20 cellular contexts compared by ENCODE assay signal in genomic region chr10:48288661-48289060, GRCh38. TPM values are rescaled to one million over a fixed set of nuclear protein-coding genes. Genes with fewer than 3 reads are reported as not detected.
DNase-seq lines count a peak whose midpoint lies in the region; ATAC-seq, FAIRE-seq and TF ChIP-seq lines count a peak whose summit lies in the region.
"Had no signal": no experiment of that assay in that cellular context is flagged by ENCODE, and none has a peak within 500 bp of the region (broad histone marks: within the 10 kb centered on the region; RNA-seq: fewer than 3 reads in every experiment).

No MANE protein-coding gene starts in this region.

- intact Hi-C loops in K562 (cut with micrococcal nuclease) = loop anchor here (2.0 kb wide), 1 partner anchor 74 kb away; no protein-coding TSS in a partner anchor

- TF ChIP-seq POLR2A in K562 (conservative IDR thresholded peaks at IDR 0.05) = no peak

- H3K27ac ChIP-seq in K562 (ENCODE audit: extremely low read depth, low read depth, low read length) (no peak overlapping the region), parathyroid adenoma (peak overlapping the region; percentile 74)
- H3K27ac ChIP-seq: SJSA1 had no signal

- TF ChIP-seq CTCF in K562 (IDR thresholded peaks at IDR 0.05 in 2 of 3, conservative IDR thresholded peaks at IDR 0.05 in 1 of 3; ENCODE audit: insufficient read depth in 2 of 3, low read depth in 1 of 3, low read length in 3 of 3) (no peak), parathyroid adenoma (IDR thresholded peaks at IDR 0.05) (no peak)

- H2AFZ ChIP-seq in K562 (ENCODE audit: low read depth, low read length) (no peak overlapping the region), parathyroid adenoma (peak overlapping the region; percentile 98)

- H3K27me3 ChIP-seq in K562 (ENCODE audit: control insufficient read depth in 2 of 2, insufficient read depth in 2 of 2, low read length in 2 of 2) (peaks cover 2 to 11% of the 10 kb centered on the region in 2 experiments; a peak in 4 of 5 replicates), parathyroid adenoma (ENCODE audit: control insufficient read depth, insufficient read depth, low read length) (no peaks in the 10 kb centered on the region)
- H3K27me3 ChIP-seq: SJSA1 had no signal

- H3K79me2 ChIP-seq in K562 (ENCODE audit: control insufficient read depth, insufficient read depth, low read length) (no peaks in the 10 kb centered on the region), parathyroid adenoma (no peaks in the 10 kb centered on the region)

- POLR2A ChIA-PET in K562 (lab: Yijun Ruan, JAX) = no interaction called here

- DNase-seq in Daoy (ENCODE audit: low read depth) = peak; percentile 9
- DNase-seq in RPMI7951 (ENCODE audit: low read depth) = peak; percentile 72
- no peak for DNase-seq in K562 (ENCODE audit: extremely low read depth in 1 of 4, low spot score in 3 of 4)
- DNase-seq in GM19239 (ENCODE audit: insufficient read length, low spot score) = no peak
- no peak for DNase-seq in SKM-1 (lab: John Stamatoyannopoulos, UW; ENCODE audit: unreplicated experiment)
- no peak for DNase-seq in NCI-H2081 (lab: John Stamatoyannopoulos, UW)
- DNase-seq: AML-193, COR-L47, DMS 273 treated with DMSO at 0.1 percent for 48 hours, GDM1, H9, NCI-H1417 treated with DMSO at 0.1 percent for 48 hours, NCI-H187 treated with DMSO at 0.1 percent for 48 hours, NCI-H345, NCI-H524 treated with DMSO at 0.1 percent for 48 hours had no signal

- no peak for ATAC-seq in K562
- ATAC-seq in HG03045 (IDR thresholded peaks at IDR 0.05; ENCODE audit: unreplicated experiment) = no peak
- ATAC-seq: Panc1 had no signal

- no peaks in the 10 kb centered on the region for H3K9me1 ChIP-seq in K562 (ENCODE audit: control insufficient read depth, insufficient read depth, low read length)

- CTCF ChIA-PET in K562 (lab: Yijun Ruan, JAX; ENCODE audit: low intra/inter-chr PET ratio) = interaction anchor here (1.6 kb wide), 1 partner anchor 73 kb away, joined by 10 read pairs; no protein-coding TSS in a partner anchor

- no peak overlapping the region for H3K4me2 ChIP-seq in K562 (ENCODE audit: insufficient read depth, low read length)
- H3K4me2 ChIP-seq in parathyroid adenoma (ENCODE audit: low read length) = peak overlapping the region; percentile 5

- H3K9ac ChIP-seq in K562 (ENCODE audit: insufficient read depth in 1 of 2, low read depth in 2 of 2, low read length in 2 of 2) (no peak overlapping the region), parathyroid adenoma (no peak overlapping the region)

- H3K4me3 ChIP-seq in K562 = no peak overlapping the region
- no peak overlapping the region for H3K4me3 ChIP-seq in parathyroid adenoma (ENCODE audit: low read depth, low read length)
- H3K4me3 ChIP-seq: SJSA1 had no signal

- no peak for TF ChIP-seq RAD21 in K562 (CRISPR knock-in tag; conservative IDR thresholded peaks at IDR 0.05 in 1 of 2, IDR thresholded peaks at IDR 0.05 in 1 of 2)

- no peaks in the 10 kb centered on the region for H4K20me1 ChIP-seq in K562 (replicated peaks; ENCODE audit: control insufficient read depth, insufficient read depth, low read length)

- in situ Hi-C loops in K562 (cut with MboI) = no loop called here

- FAIRE-seq in K562 (lab: Jason Lieb, UNC) (no peak), GM19239 (lab: Jason Lieb, UNC) (no peak)

- TF ChIP-seq EP300 in K562 (IDR thresholded peaks at IDR 0.05; ENCODE audit: low read length) = no peak

- no TSS peak for BruUV-seq in K562 (replicated peaks; lab: Mats Ljungman, UMichigan)

- H3K4me1 ChIP-seq in K562 (replicated peaks in 1 of 2; ENCODE audit: control insufficient read depth in 2 of 2, insufficient read depth in 2 of 2, low read length in 2 of 2) = peaks cover 3 to 18% of the 10 kb centered on the region in 2 experiments; a peak in 4 of 5 replicates
- peaks cover 24% of the 10 kb centered on the region for H3K4me1 ChIP-seq in parathyroid adenoma

- peaks cover 8% of the 10 kb centered on the region for H3K9me3 ChIP-seq in K562 (replicated peaks; ENCODE audit: control insufficient read depth, insufficient read depth, low read depth, low read length)
- H3K9me3 ChIP-seq in parathyroid adenoma (ENCODE audit: control insufficient read depth, low read length) = no peaks in the 10 kb centered on the region

- 23% methylated on average over 7 of the region's 7 CpGs for WGBS in K562 (ENCODE audit: insufficient coverage, low coverage, missing lambda C conversion rate)

- no peaks in the 10 kb centered on the region for H3K36me3 ChIP-seq in K562 (ENCODE audit: control insufficient read depth, insufficient read depth, low read length)
- H3K36me3 ChIP-seq in parathyroid adenoma (ENCODE audit: control insufficient read depth, insufficient read depth, low read length) = no peaks in the 10 kb centered on the region
- H3K36me3 ChIP-seq: SJSA1 had no signal

TF ChIP-seq in K562, 482 proteins besides CTCF, POLR2A, EP300 and RAD21 (continues in another document):
- TF ChIP-seq YBX1 (IDR thresholded peaks at IDR 0.05) = no peak

RNA-seq across cellular contexts. Expression of gene FRMPD2, which starts 14.2 kb away (rescaled TPM):
- total RNA-seq in Daoy (2014; rRNA removed; shearing (Covaris generic)) = not detected in 2 replicates
- total RNA-seq in RPMI7951 (2014; rRNA removed; shearing (Covaris generic)) = not detected in 2 replicates
- total RNA-seq in K562 (2011; cell fraction: chromatin; rRNA removed; ENCODE audit: low replicate concordance) = 5.3 and 8.2 TPM in 2 replicates
- 2.5 and 2.8 TPM in 2 replicates for total RNA-seq in K562 (2011; cell fraction: nucleolus; rRNA removed)
- 1.8 and 5.3 TPM in 2 replicates for total RNA-seq in K562 (2011; cell fraction: nucleoplasm; rRNA removed)
- 0.24 and 0.27 TPM in 2 replicates for total RNA-seq in K562 (2014; rRNA removed)
- total RNA-seq in K562 (2014; rRNA removed; fragmentation: Illumina TruSeq; extraction: Trizol) = 0.51 and 0.73 TPM in 2 replicates
- total RNA-seq in K562 (2015; rRNA removed; fragmentation: Illumina TruSeq; extraction: Trizol) = 0.23 and 0.33 TPM in 2 replicates
- 0.38 and 0.44 TPM in 2 replicates for total RNA-seq in K562 (2021)
- polyA plus RNA-seq in K562 (2011; rRNA removed) = 0.95 and 1.8 TPM in 2 replicates
- 0.16 and 0.50 TPM in 2 replicates for polyA plus RNA-seq in K562 (2011; cell fraction: cytosol; rRNA removed)
- 3.3 and 3.8 TPM in 2 replicates for polyA plus RNA-seq in K562 (2011; cell fraction: nucleus; rRNA removed)
- 0.55 and 1.3 TPM in 2 replicates for polyA plus RNA-seq in K562 (2012)
- polyA plus RNA-seq in K562 (2014; fragmentation: Illumina TruSeq; extraction: Trizol) = 0.48 and 0.54 TPM in 2 replicates
- polyA plus RNA-seq in K562 (2014; fragmentation: Nextera tagmentation; extraction: Ambion mirVana) = under 1 TPM; 0.14 to 0.15 TPM
- polyA plus RNA-seq in K562 (2014; rRNA removed) = 0.12 and 0.19 TPM in 2 replicates
- 0.21 and 0.72 TPM in 2 replicates for polyA minus RNA-seq in K562 (2011; rRNA and poly(A)+ RNA removed)
- polyA minus RNA-seq in K562 (2011; cell fraction: cytosol; rRNA and poly(A)+ RNA removed) = not detected in 2 replicates
- polyA minus RNA-seq in K562 (2011; cell fraction: nucleus; rRNA and poly(A)+ RNA removed) = 1.3 and 1.7 TPM in 2 replicates
- polyA plus RNA-seq: IgD-negative memory B cell had no signal

RNA-seq across cellular contexts. Expression of gene MAPK8, which starts 17.8 kb away (rescaled TPM):
- total RNA-seq in Daoy (2014; rRNA removed; shearing (Covaris generic)) = 37.9 and 62.8 TPM in 2 replicates
- 40.1 and 46.7 TPM in 2 replicates for total RNA-seq in RPMI7951 (2014; rRNA removed; shearing (Covaris generic))
- total RNA-seq in K562 (2011; cell fraction: chromatin; rRNA removed; ENCODE audit: low replicate concordance) = 97.6 and 205 TPM in 2 replicates
- 32.9 and 40.0 TPM in 2 replicates for total RNA-seq in K562 (2011; cell fraction: nucleolus; rRNA removed)
- total RNA-seq in K562 (2011; cell fraction: nucleoplasm; rRNA removed) = 81.8 and 108 TPM in 2 replicates
- total RNA-seq in K562 (2014; rRNA removed) (40.1 and 44.7 TPM in 2 replicates), K562 (2014; rRNA removed; fragmentation: Illumina TruSeq; extraction: Trizol) (72.9 and 92.4 TPM in 2 replicates), K562 (2015; rRNA removed; fragmentation: Illumina TruSeq; extraction: Trizol) (60.2 and 63.8 TPM in 2 replicates), K562 (2021) (68.3 and 72.4 TPM in 2 replicates)
- polyA plus RNA-seq in K562 (2011; rRNA removed) (110 and 159 TPM in 2 replicates), K562 (2014; fragmentation: Illumina TruSeq; extraction: Trizol) (91.0 and 93.4 TPM in 2 replicates), K562 (2014; fragmentation: Nextera tagmentation; extraction: Ambion mirVana) (1 to 10 TPM; 6.4 to 6.8 TPM), K562 (2014; rRNA removed) (65.5 and 71.0 TPM in 2 replicates)
- polyA plus RNA-seq in K562 (2011; cell fraction: cytosol; rRNA removed) = 32.6 and 54.1 TPM in 2 replicates
- 60.4 and 79.1 TPM in 2 replicates for polyA plus RNA-seq in K562 (2011; cell fraction: nucleus; rRNA removed)
- polyA plus RNA-seq in K562 (2012) = 43.5 and 52.0 TPM in 2 replicates
- 127 and 194 TPM in 2 replicates for polyA minus RNA-seq in K562 (2011; rRNA and poly(A)+ RNA removed)
- 45.0 and 46.1 TPM in 2 replicates for polyA minus RNA-seq in K562 (2011; cell fraction: cytosol; rRNA and poly(A)+ RNA removed)
- polyA minus RNA-seq in K562 (2011; cell fraction: nucleus; rRNA and poly(A)+ RNA removed) = 58.6 and 104 TPM in 2 replicates

Comparison
In these comparisons a context has a peak if more than half of its experiments do, and no peak if none do; other contexts are left out.
1. DNase-seq: peak in Daoy (single experiment) and RPMI7951 (single experiment); none in K562 (0 of 4), GM19239 (single experiment), SKM-1 (single experiment) and NCI-H2081 (0 of 2).